Comparison of ENCODE assay signal across 18 cellular contexts in the genomic region with DNA sequence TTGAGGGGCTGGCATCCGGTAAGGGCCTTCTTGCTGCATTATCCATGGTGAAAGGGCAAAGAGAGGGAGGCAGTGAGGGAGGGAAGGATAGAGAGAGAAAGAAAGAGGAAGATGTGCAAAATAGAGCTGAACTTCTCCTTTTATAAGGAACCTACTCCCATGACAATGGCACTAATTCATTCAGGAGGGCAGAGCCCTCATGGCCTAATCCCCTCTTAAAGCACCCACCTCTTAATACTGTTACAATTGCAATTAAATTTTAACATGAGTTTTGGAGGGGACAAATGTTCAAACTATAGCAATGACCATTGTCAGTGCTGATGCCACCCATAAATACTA.
DNase-seq lines count a peak whose midpoint lies in the region; ATAC-seq and TF ChIP-seq lines count a peak whose summit lies in the region.
"Had no signal": no experiment of that assay in that cellular context is flagged by ENCODE, and none has a peak within 500 bp of the region (broad histone marks: within the 10 kb centered on the region; RNA-seq: fewer than 3 reads in every experiment).

No MANE protein-coding gene starts in this region.

- no peak for TF ChIP-seq CTCF in NB4 (IDR thresholded peaks at IDR 0.05; ENCODE audit: low read depth, low read length)
- no peak for TF ChIP-seq CTCF in activated CD8-positive, alpha-beta T cell treated with anti-CD3 and anti-CD28 coated beads for 36 hours (IDR thresholded peaks at IDR 0.05)
- no peak for TF ChIP-seq CTCF in vagina (IDR thresholded peaks at IDR 0.05)

- intact Hi-C loops in activated naive CD4-positive, alpha-beta T cell treated with anti-CD3 and anti-CD28 coated beads for 36 hours (cut with micrococcal nuclease) = loop anchor here (1.0 to 10.0 kb wide), 13 partner anchors 59 to 1773 kb away; a partner anchor contains a TSS
- intact Hi-C loops in activated CD8-positive, alpha-beta T cell treated with anti-CD3 and anti-CD28 coated beads for 36 hours (cut with micrococcal nuclease) = loop anchor here (5.0 kb wide), 2 partner anchors 75 to 305 kb away; no protein-coding TSS in a partner anchor
- intact Hi-C loops in vagina (cut with DNase I) = no loop called here

- H3K36me3 Mint-ChIP-seq in activated naive CD4-positive, alpha-beta T cell treated with anti-CD3 and anti-CD28 coated beads for 36 hours (ENCODE audit: low read depth) = no peaks in the 10 kb centered on the region
- peaks cover 4% of the 10 kb centered on the region for H3K36me3 Mint-ChIP-seq in activated CD8-positive, alpha-beta T cell treated with anti-CD3 and anti-CD28 coated beads for 36 hours (ENCODE audit: low read depth)
- H3K36me3 Mint-ChIP-seq in stimulated activated effector memory CD8-positive, alpha-beta T cell treated with anti-CD3 and anti-CD28 coated beads, Interleukin-12 subunit alpha, Interleukin-12 subunit beta, amount 100 ng/mL, for 72 hours = peaks cover 8% of the 10 kb centered on the region

- H3K4me3 ChIP-seq in NB4 (ENCODE audit: low read depth, low read length) (no peak overlapping the region), vagina (no peak overlapping the region)
- H3K4me3 ChIP-seq: dorsolateral prefrontal cortex, esophagus squamous epithelium, heart right ventricle had no signal

- H3K27ac ChIP-seq in vagina = no peak overlapping the region
- H3K27ac ChIP-seq: brain microvascular endothelial cell, dorsolateral prefrontal cortex, WERI-Rb-1 had no signal

- DNase-seq in activated naive CD4-positive, alpha-beta T cell treated with anti-CD3 and anti-CD28 coated beads for 36 hours = no peak
- no peak for DNase-seq in activated naive CD4-positive, alpha-beta T cell (lab: John Stamatoyannopoulos, UW)
- DNase-seq in NB4 (ENCODE audit: low read depth) (peak; percentile 75), vagina (ENCODE audit: extremely low spot score in 2 of 2) (no peak), NCI-H1105 (lab: John Stamatoyannopoulos, UW) (no peak)
- no peak for DNase-seq in activated CD8-positive, alpha-beta T cell treated with anti-CD3 and anti-CD28 coated beads for 36 hours
- DNase-seq in stimulated activated effector memory CD8-positive, alpha-beta T cell treated with anti-CD3 and anti-CD28 coated beads, Interleukin-12 subunit alpha, Interleukin-12 subunit beta, amount 100 ng/mL, for 72 hours (ENCODE audit: low spot score in 2 of 2) = no peak
- DNase-seq: brain microvascular endothelial cell, dorsolateral prefrontal cortex, esophagus squamous epithelium, heart right ventricle, islet precursor cell, NCI-H774, occipital lobe, SHP77, WERI-Rb-1 had no signal

- no peak overlapping the region for H3K4me3 Mint-ChIP-seq in activated naive CD4-positive, alpha-beta T cell treated with anti-CD3 and anti-CD28 coated beads for 36 hours
- H3K4me3 Mint-ChIP-seq in activated CD8-positive, alpha-beta T cell treated with anti-CD3 and anti-CD28 coated beads for 36 hours = no peak overlapping the region
- H3K4me3 Mint-ChIP-seq in stimulated activated effector memory CD8-positive, alpha-beta T cell treated with anti-CD3 and anti-CD28 coated beads, Interleukin-12 subunit alpha, Interleukin-12 subunit beta, amount 100 ng/mL, for 72 hours = peak overlapping the region; percentile 55

- H3K27me3 ChIP-seq in vagina = no peaks in the 10 kb centered on the region
- H3K27me3 ChIP-seq: brain microvascular endothelial cell, dorsolateral prefrontal cortex, esophagus squamous epithelium, heart right ventricle had no signal

- no peaks in the 10 kb centered on the region for H3K9me3 ChIP-seq in vagina
- H3K9me3 ChIP-seq: esophagus squamous epithelium, heart right ventricle had no signal

- POLR2A ChIA-PET in activated CD8-positive, alpha-beta T cell treated with anti-CD3 and anti-CD28 coated beads for 36 hours (lab: Charles Lee) = interaction anchor here (0.8 to 2.1 kb wide), 10 partner anchors 10 to 305 kb away, joined by 3 to 15 read pairs (median 4); no protein-coding TSS in a partner anchor

- no peak for ATAC-seq in activated CD8-positive, alpha-beta T cell treated with anti-CD3 and anti-CD28 coated beads for 36 hours
- ATAC-seq in stimulated activated effector memory CD8-positive, alpha-beta T cell treated with anti-CD3 and anti-CD28 coated beads, Interleukin-12 subunit alpha, Interleukin-12 subunit beta, amount 100 ng/mL, for 72 hours = no peak
- no peak for ATAC-seq in GM18870 (IDR thresholded peaks at IDR 0.05; ENCODE audit: unreplicated experiment)
- ATAC-seq: heart right ventricle, sciatic nerve had no signal

- H3K4me1 Mint-ChIP-seq in activated naive CD4-positive, alpha-beta T cell treated with anti-CD3 and anti-CD28 coated beads for 36 hours (ENCODE audit: low read depth) = peaks cover 64% of the 10 kb centered on the region
- H3K4me1 Mint-ChIP-seq in activated CD8-positive, alpha-beta T cell treated with anti-CD3 and anti-CD28 coated beads for 36 hours (ENCODE audit: low read depth) = peaks cover 58% of the 10 kb centered on the region
- peaks cover 69% of the 10 kb centered on the region for H3K4me1 Mint-ChIP-seq in stimulated activated effector memory CD8-positive, alpha-beta T cell treated with anti-CD3 and anti-CD28 coated beads, Interleukin-12 subunit alpha, Interleukin-12 subunit beta, amount 100 ng/mL, for 72 hours

- TF ChIP-seq POLR2A in NB4 (IDR thresholded peaks at IDR 0.05; ENCODE audit: extremely low read depth, insufficient read length) (no peak), vagina (IDR thresholded peaks at IDR 0.05) (no peak)

- H3K27me3 Mint-ChIP-seq in activated naive CD4-positive, alpha-beta T cell treated with anti-CD3 and anti-CD28 coated beads for 36 hours (ENCODE audit: low read depth) = no peaks in the 10 kb centered on the region
- no peaks in the 10 kb centered on the region for H3K27me3 Mint-ChIP-seq in activated CD8-positive, alpha-beta T cell treated with anti-CD3 and anti-CD28 coated beads for 36 hours

- no peaks in the 10 kb centered on the region for H3K36me3 ChIP-seq in vagina
- H3K36me3 ChIP-seq: brain microvascular endothelial cell, esophagus squamous epithelium, heart right ventricle, WERI-Rb-1 had no signal

- CTCF ChIA-PET in activated naive CD4-positive, alpha-beta T cell treated with anti-CD3 and anti-CD28 coated beads for 36 hours (lab: Charles Lee) = interaction anchor here (0.6 to 2.5 kb wide), 8 partner anchors 11 to 327 kb away, joined by 3 to 9 read pairs (median 4); a partner anchor contains a TSS
- CTCF ChIA-PET in activated CD8-positive, alpha-beta T cell treated with anti-CD3 and anti-CD28 coated beads for 36 hours (lab: Charles Lee) = interaction anchor here (0.7 to 1.3 kb wide), 4 partner anchors 50 to 321 kb away, joined by 3 read pairs; no protein-coding TSS in a partner anchor

- no peaks in the 10 kb centered on the region for H3K9me3 Mint-ChIP-seq in activated naive CD4-positive, alpha-beta T cell treated with anti-CD3 and anti-CD28 coated beads for 36 hours
- H3K9me3 Mint-ChIP-seq in activated CD8-positive, alpha-beta T cell treated with anti-CD3 and anti-CD28 coated beads for 36 hours = peaks cover 1% of the 10 kb centered on the region
- H3K9me3 Mint-ChIP-seq in stimulated activated effector memory CD8-positive, alpha-beta T cell treated with anti-CD3 and anti-CD28 coated beads, Interleukin-12 subunit alpha, Interleukin-12 subunit beta, amount 100 ng/mL, for 72 hours = peaks cover 8% of the 10 kb centered on the region

- peak overlapping the region; percentile 80 for H3K27ac Mint-ChIP-seq in activated naive CD4-positive, alpha-beta T cell treated with anti-CD3 and anti-CD28 coated beads for 36 hours
- peak overlapping the region; percentile 95 for H3K27ac Mint-ChIP-seq in activated CD8-positive, alpha-beta T cell treated with anti-CD3 and anti-CD28 coated beads for 36 hours
- H3K27ac Mint-ChIP-seq in stimulated activated effector memory CD8-positive, alpha-beta T cell treated with anti-CD3 and anti-CD28 coated beads, Interleukin-12 subunit alpha, Interleukin-12 subunit beta, amount 100 ng/mL, for 72 hours = peak overlapping the region; percentile 91

- no peaks in the 10 kb centered on the region for H3K4me1 ChIP-seq in vagina
- H3K4me1 ChIP-seq: esophagus squamous epithelium had no signal
